In genomic region chr2:68753318-68753717, GRCh38 we compare ENCODE assay signal across 18 cellular contexts. TPM values are rescaled to one million over a fixed set of nuclear protein-coding genes. Genes with fewer than 3 reads are reported as not detected.
DNase-seq lines count a peak whose midpoint lies in the region; ATAC-seq and TF ChIP-seq lines count a peak whose summit lies in the region.
"Had no signal": no experiment of that assay in that cellular context is flagged by ENCODE, and none has a peak within 500 bp of the region (broad histone marks: within the 10 kb centered on the region; RNA-seq: fewer than 3 reads in every experiment).

No MANE protein-coding gene starts in this region.

- POLR2A ChIA-PET in activated B cell treated with CpG ODN at 0.5 μM for 24 hours (lab: Charles Lee): interaction anchor here (0.6 to 7.9 kb wide), 22 partner anchors 10 to 288 kb away, joined by 3 to 165 read pairs (median 8); partner anchors contain the start of gene ARHGAP25

- peaks cover 12% of the 10 kb centered on the region for H3K9me3 Mint-ChIP-seq in activated T-cell treated with anti-CD3 and anti-CD28 coated beads, Interleukin-2, amount 50 U/mL, for 24 hours
- peaks cover 4% of the 10 kb centered on the region for H3K9me3 Mint-ChIP-seq in activated B cell treated with CpG ODN at 0.5 μM for 24 hours
- H3K9me3 Mint-ChIP-seq in stimulated activated memory B cell treated with anti-CD40 and anti-IgM and Interleukin-4, amounts not matched to agents 10 μg/mL and 1 μg/mL and 100 μg/mL, for 72 hours: peaks cover 4% of the 10 kb centered on the region

- TF ChIP-seq CTCF in activated B cell treated with CpG ODN at 0.5 μM for 24 hours (IDR thresholded peaks at IDR 0.05) (no peak), right atrium auricular region (IDR thresholded peaks at IDR 0.05) (no peak)

- peaks cover 64% of the 10 kb centered on the region for H3K36me3 Mint-ChIP-seq in activated T-cell treated with anti-CD3 and anti-CD28 coated beads, Interleukin-2, amount 50 U/mL, for 24 hours (ENCODE audit: low read depth)
- peaks cover 53% of the 10 kb centered on the region for H3K36me3 Mint-ChIP-seq in activated B cell treated with CpG ODN at 0.5 μM for 24 hours (ENCODE audit: low read depth)
- peaks cover 68% of the 10 kb centered on the region for H3K36me3 Mint-ChIP-seq in stimulated activated memory B cell treated with anti-CD40 and anti-IgM and Interleukin-4, amounts not matched to agents 10 μg/mL and 1 μg/mL and 100 μg/mL, for 72 hours

- CTCF ChIA-PET in activated B cell treated with CpG ODN at 0.5 μM for 24 hours (lab: Charles Lee): interaction anchor here (0.6 to 6.2 kb wide), 16 partner anchors 9 to 287 kb away, joined by 3 to 84 read pairs (median 24); partner anchors contain the start of genes APLF and FBXO48

- no peaks in the 10 kb centered on the region for H3K9me2 ChIP-seq in Karpas-422 (replicated peaks; ENCODE audit: insufficient read depth, low read length)

- peaks cover 57% of the 10 kb centered on the region for H3K4me1 ChIP-seq in effector memory CD4-positive, alpha-beta T cell (ENCODE audit: control insufficient read depth, insufficient read depth, low read length, poor library complexity, severe bottlenecking)
- H3K4me1 ChIP-seq in right atrium auricular region (peaks cover 0 to 14% of the 10 kb centered on the region in 2 donors), Karpas-422 (ENCODE audit: low read length) (peaks cover 42% of the 10 kb centered on the region)

- intact Hi-C loops in activated B cell treated with CpG ODN at 0.5 μM for 24 hours (cut with micrococcal nuclease): no loop called here

- H3K27ac Mint-ChIP-seq in activated T-cell treated with anti-CD3 and anti-CD28 coated beads, Interleukin-2, amount 50 U/mL, for 24 hours: peak overlapping the region; percentile 75
- H3K27ac Mint-ChIP-seq in activated B cell treated with CpG ODN at 0.5 μM for 24 hours: peak overlapping the region; percentile 92
- peak overlapping the region; percentile 14 for H3K27ac Mint-ChIP-seq in stimulated activated memory B cell treated with anti-CD40 and anti-IgM and Interleukin-4, amounts not matched to agents 10 μg/mL and 1 μg/mL and 100 μg/mL, for 72 hours
- H3K27ac Mint-ChIP-seq: progenitor cell of endocrine pancreas had no signal

- H3K4me2 ChIP-seq in Karpas-422 (ENCODE audit: low read depth, low read length, poor library complexity, severe bottlenecking): no peak overlapping the region

- peak; percentile 28 for DNase-seq in activated T-cell treated with anti-CD3 and anti-CD28 coated beads, Interleukin-2, amount 50 U/mL, for 24 hours
- DNase-seq in activated T-cell treated with anti-CD3 and anti-CD28 coated beads for 4 hours (no peak), activated B cell treated with CpG ODN at 0.5 μM for 24 hours (no peak), right atrium auricular region (ENCODE audit: low spot score) (no peak), Karpas-422 (no peak)
- no peak for DNase-seq in effector memory CD4-positive, alpha-beta T cell
- DNase-seq: EL, NCI-H1105 treated with DMSO at 0.1 percent for 48 hours, NCI-H2171, trophoblast cell had no signal

- H4K20me1 ChIP-seq in Karpas-422 (ENCODE audit: insufficient read depth, low read depth, low read length): no peaks in the 10 kb centered on the region

- H3K4me3 Mint-ChIP-seq in activated T-cell treated with anti-CD3 and anti-CD28 coated beads, Interleukin-2, amount 50 U/mL, for 24 hours: peak overlapping the region; percentile 27
- H3K4me3 Mint-ChIP-seq in activated B cell treated with CpG ODN at 0.5 μM for 24 hours: peak overlapping the region; percentile 36
- no peak overlapping the region for H3K4me3 Mint-ChIP-seq in stimulated activated memory B cell treated with anti-CD40 and anti-IgM and Interleukin-4, amounts not matched to agents 10 μg/mL and 1 μg/mL and 100 μg/mL, for 72 hours
- H3K4me3 Mint-ChIP-seq: nephron had no signal

- peaks cover 98% of the 10 kb centered on the region for H3K79me2 ChIP-seq in Karpas-422 (ENCODE audit: low read length)

- H3K27me3 Mint-ChIP-seq in activated T-cell treated with anti-CD3 and anti-CD28 coated beads, Interleukin-2, amount 50 U/mL, for 24 hours: no peaks in the 10 kb centered on the region
- no peaks in the 10 kb centered on the region for H3K27me3 Mint-ChIP-seq in activated B cell treated with CpG ODN at 0.5 μM for 24 hours
- no peaks in the 10 kb centered on the region for H3K27me3 Mint-ChIP-seq in stimulated activated memory B cell treated with anti-CD40 and anti-IgM and Interleukin-4, amounts not matched to agents 10 μg/mL and 1 μg/mL and 100 μg/mL, for 72 hours

- H3K27me3 ChIP-seq in effector memory CD4-positive, alpha-beta T cell (replicated peaks; ENCODE audit: control insufficient read depth, insufficient read depth, low read length, poor library complexity, severe bottlenecking): no peaks in the 10 kb centered on the region
- H3K27me3 ChIP-seq in right atrium auricular region (no peaks in the 10 kb centered on the region), Karpas-422 (ENCODE audit: low read length) (no peaks in the 10 kb centered on the region)
- H3K27me3 ChIP-seq: cardiac muscle cell had no signal

- H3K4me1 Mint-ChIP-seq in activated T-cell treated with anti-CD3 and anti-CD28 coated beads, Interleukin-2, amount 50 U/mL, for 24 hours (ENCODE audit: low read depth): peaks cover 88% of the 10 kb centered on the region
- peaks cover 72% of the 10 kb centered on the region for H3K4me1 Mint-ChIP-seq in activated B cell treated with CpG ODN at 0.5 μM for 24 hours
- H3K4me1 Mint-ChIP-seq in stimulated activated memory B cell treated with anti-CD40 and anti-IgM and Interleukin-4, amounts not matched to agents 10 μg/mL and 1 μg/mL and 100 μg/mL, for 72 hours: peaks cover 76% of the 10 kb centered on the region

- no peaks in the 10 kb centered on the region for H3K36me3 ChIP-seq in effector memory CD4-positive, alpha-beta T cell (ENCODE audit: control insufficient read depth, insufficient read depth, low read length)
- H3K36me3 ChIP-seq in right atrium auricular region (no peaks in the 10 kb centered on the region), Karpas-422 (ENCODE audit: insufficient read depth, low read length) (peaks cover 71% of the 10 kb centered on the region)
- H3K36me3 ChIP-seq: cardiac muscle cell had no signal

- no peak overlapping the region for H2AFZ ChIP-seq in Karpas-422 (ENCODE audit: low read length)

- peak overlapping the region; percentile 43 for H3K27ac ChIP-seq in effector memory CD4-positive, alpha-beta T cell (ENCODE audit: insufficient read depth, low read length, poor library complexity, severe bottlenecking)
- H3K27ac ChIP-seq in right atrium auricular region (no peak overlapping the region), Karpas-422 (ENCODE audit: low read length) (no peak overlapping the region)
- H3K27ac ChIP-seq: cardiac muscle cell, SK-N-MC had no signal

- H3K9me3 ChIP-seq in effector memory CD4-positive, alpha-beta T cell (ENCODE audit: control insufficient read depth, low read length): no peaks in the 10 kb centered on the region
- H3K9me3 ChIP-seq in right atrium auricular region (peaks cover 0 to 11% of the 10 kb centered on the region in 2 donors), Karpas-422 (ENCODE audit: low read length) (peaks cover 16% of the 10 kb centered on the region)

- no peak for ATAC-seq in activated B cell treated with CpG ODN at 0.5 μM for 24 hours (ENCODE audit: low read depth)
- no peak for ATAC-seq in stimulated activated memory B cell treated with anti-CD40 and anti-IgM and Interleukin-4, amounts not matched to agents 10 μg/mL and 1 μg/mL and 100 μg/mL, for 72 hours
- ATAC-seq in HG03159 (IDR thresholded peaks at IDR 0.05; ENCODE audit: unreplicated experiment): no peak

- H3K4me3 ChIP-seq in effector memory CD4-positive, alpha-beta T cell (ENCODE audit: insufficient read depth, low read depth, low read length, poor library complexity, severe bottlenecking): no peak overlapping the region
- H3K4me3 ChIP-seq in right atrium auricular region (no peak overlapping the region), Karpas-422 (ENCODE audit: low read length) (no peak overlapping the region)
- H3K4me3 ChIP-seq: cardiac muscle cell, lung, SK-N-MC had no signal

- no peak overlapping the region for H3K9ac ChIP-seq in Karpas-422 (ENCODE audit: low read length)

RNA-seq across cellular contexts. Expression of gene ARHGAP25, which starts 18.7 kb away (rescaled TPM):
- 324 and 336 TPM in 2 replicates for total RNA-seq in activated B cell treated with CpG ODN at 0.5 μM for 24 hours
- total RNA-seq in right atrium auricular region: 10 to 100 TPM in 1 of 2 donors, 1 to 10 TPM in 1; 4.2 to 12.8 TPM
- total RNA-seq in Karpas-422 (2014; rRNA removed; shearing (Covaris generic); ENCODE audit: low replicate concordance): 172 and 213 TPM in 2 replicates
- total RNA-seq: LHCN-M2 had no signal

Comparison
In these comparisons a context has a peak if more than half of its experiments do, and no peak if none do; other contexts are left out.
1. H3K27ac Mint-ChIP-seq: peak in every context shown above with its lines; median percentile 92 in activated B cell treated with CpG ODN at 0.5 μM for 24 hours; 75 in activated T-cell treated with anti-CD3 and anti-CD28 coated beads, Interleukin-2, amount 50 U/mL, for 24 hours; 14 in stimulated activated memory B cell treated with anti-CD40 and anti-IgM and Interleukin-4, amounts not matched to agents 10 μg/mL and 1 μg/mL and 100 μg/mL, for 72 hours.
2. RNA of gene ARHGAP25, which starts 18.7 kb away (total RNA-seq): 324 to 336 TPM in activated B cell treated with CpG ODN at 0.5 μM for 24 hours and 172 to 213 TPM in Karpas-422; 4.2 to 12.8 TPM in right atrium auricular region; every median in the first group is over 10 times any median in the second.